In genomic region chr16:25163683-25164082, GRCh38 we compare ENCODE assay signal across 37 cellular contexts. TPM values are rescaled to one million over a fixed set of nuclear protein-coding genes. Genes with fewer than 3 reads are reported as not detected.
"Had no signal": no experiment of that assay in that cellular context is flagged by ENCODE, and none has a peak within 500 bp of the region (broad histone marks: within the 10 kb centered on the region; RNA-seq: fewer than 3 reads in every experiment).

No MANE protein-coding gene starts in this region.

- H3K9me3 ChIP-seq: adrenal gland, body of pancreas, breast epithelium had no signal

- DNase-seq: activated B cell treated with CpG ODN at 0.5 μM for 24 hours; activated CD4-positive, alpha-beta memory T cell treated with anti-CD3 and anti-CD28 coated beads for 36 hours; activated CD4-positive, alpha-beta T cell treated with anti-CD3 and anti-CD28 coated beads for 4 hours; activated CD4-positive, alpha-beta T cell treated with anti-CD3 and anti-CD28 coated beads, Interleukin-2, amount 10 ng/mL, durations not matched to agents 24 days and 14 days; activated CD4-positive, CD25-positive, alpha-beta regulatory T cell treated with anti-CD3 and anti-CD28 coated beads, Interleukin-2, amount 50 U/mL, for 72 hours; activated CD8-positive, alpha-beta memory T cell treated with anti-CD3 and anti-CD28 coated beads, Interleukin-2, amount 50 U/mL, for 4 hours; activated CD8-positive, alpha-beta T cell treated with anti-CD3 and anti-CD28 coated beads for 36 hours; activated effector memory CD4-positive, alpha-beta T cell treated with anti-CD3 and anti-CD28 coated beads, Interleukin-2, amount 50 U/mL, for 16 hours; activated gamma-delta T cell treated with Interleukin-2 at 50 U/mL for 16 hours; activated naive CD4-positive, alpha-beta T cell; activated naive CD4-positive, alpha-beta T cell treated with anti-CD3 and anti-CD28 coated beads for 36 hours; activated naive CD4-positive, alpha-beta T cell treated with anti-CD3 and anti-CD28 coated beads, Interleukin-2, amount 50 U/mL, for 16 hours; activated naive CD8-positive, alpha-beta T cell treated with anti-CD3 and anti-CD28 coated beads for 36 hours; activated T-cell treated with anti-CD3 and anti-CD28 coated beads for 4 hours; activated T-cell treated with anti-CD3 and anti-CD28 coated beads, Interleukin-2, amount 50 U/mL, for 1 hour; activated T-cell treated with anti-CD3 and anti-CD28 coated beads, Interleukin-2, amount 50 U/mL, for 4 hours; activated T-cell treated with anti-CD3 and anti-CD28 coated beads, Interleukin-2, amount 50 U/mL, for 72 hours; adrenal gland; amniotic stem cell; aorta; body of pancreas; brain microvascular endothelial cell; central memory CD4-positive, alpha-beta T cell; SW 1271; T-helper 1 cell; T-helper 2 cell; T-helper 9 cell had no signal

- H3K4me1 ChIP-seq: breast epithelium had no signal

- H3K9me3 Mint-ChIP-seq: activated B cell treated with CpG ODN at 0.5 μM for 24 hours; activated CD4-positive, alpha-beta memory T cell treated with anti-CD3 and anti-CD28 coated beads for 36 hours; activated CD4-positive, alpha-beta T cell treated with anti-CD3 and anti-CD28 coated beads, Interleukin-2, amount 10 ng/mL, durations not matched to agents 24 days and 14 days; activated CD8-positive, alpha-beta T cell treated with anti-CD3 and anti-CD28 coated beads for 36 hours; activated naive CD4-positive, alpha-beta T cell treated with anti-CD3 and anti-CD28 coated beads for 36 hours; activated naive CD4-positive, alpha-beta T cell treated with anti-CD3 and anti-CD28 coated beads, Interleukin-2, amount 50 U/mL, for 72 hours; activated naive CD8-positive, alpha-beta T cell treated with anti-CD3 and anti-CD28 coated beads for 36 hours; activated T-cell treated with anti-CD3 and anti-CD28 coated beads, Interleukin-2, amount 50 U/mL, for 4 hours; activated T-cell treated with anti-CD3 and anti-CD28 coated beads, Interleukin-2, amount 50 U/mL, for 72 hours; activated T-helper 1 cell treated with anti-CD3 and anti-CD28 coated beads, Interleukin-12 subunit alpha, Interleukin-12 subunit beta, Interleukin-2, Interleukin-4 antibody, amounts not matched to agents 30 ng/mL and 10 ng/mL and 1 ng/mL, durations not matched to agents 14 hours and 24 hours and 36 hours; activated T-helper 17 cell treated with anti-CD3 and anti-CD28 coated beads, Interleukin-2, amount 50 U/mL, for 72 hours; T-helper 1 cell treated with Interleukin-12 subunit alpha and Interleukin-12 subunit beta and Interleukin-4 antibody, amounts not matched to agents 30 μg/mL and 1 μg/mL, for 36 hours; T-helper 2 cell treated with Interferon-gamma antibody and Interleukin-4, amounts not matched to agents 5 μg/mL and 100 μg/mL, for 36 hours had no signal

- H3K27ac ChIP-seq: adrenal gland, body of pancreas, brain microvascular endothelial cell, breast epithelium, VCaP had no signal

- ATAC-seq: activated CD8-positive, alpha-beta T cell treated with anti-CD3 and anti-CD28 coated beads for 36 hours; activated naive CD4-positive, alpha-beta T cell treated with anti-CD3 and anti-CD28 coated beads, Interleukin-2, amount 50 U/mL, for 72 hours; activated T-cell treated with anti-CD3 and anti-CD28 coated beads, Interleukin-2, amount 50 U/mL, for 4 hours; activated T-cell treated with anti-CD3 and anti-CD28 coated beads, Interleukin-2, amount 50 U/mL, for 72 hours; activated T-helper 17 cell treated with anti-CD3 and anti-CD28 coated beads, Interleukin-2, amount 50 U/mL, for 72 hours; body of pancreas had no signal

- H3K27me3 ChIP-seq: adrenal gland, body of pancreas, brain microvascular endothelial cell, breast epithelium had no signal

- H3K4me1 Mint-ChIP-seq: activated B cell treated with CpG ODN at 0.5 μM for 24 hours; activated CD4-positive, alpha-beta T cell treated with anti-CD3 and anti-CD28 coated beads, Interleukin-2, amount 10 ng/mL, durations not matched to agents 24 days and 14 days; activated naive CD8-positive, alpha-beta T cell treated with anti-CD3 and anti-CD28 coated beads for 36 hours; activated T-helper 17 cell treated with anti-CD3 and anti-CD28 coated beads, Interleukin-2, amount 50 U/mL, for 72 hours had no signal

- H3K4me3 Mint-ChIP-seq: activated B cell treated with CpG ODN at 0.5 μM for 24 hours; activated CD4-positive, alpha-beta memory T cell treated with anti-CD3 and anti-CD28 coated beads for 36 hours; activated CD4-positive, alpha-beta T cell treated with anti-CD3 and anti-CD28 coated beads, Interleukin-2, amount 10 ng/mL, durations not matched to agents 24 days and 14 days; activated CD8-positive, alpha-beta T cell treated with anti-CD3 and anti-CD28 coated beads for 36 hours; activated naive CD4-positive, alpha-beta T cell treated with anti-CD3 and anti-CD28 coated beads for 36 hours; activated naive CD8-positive, alpha-beta T cell treated with anti-CD3 and anti-CD28 coated beads for 36 hours; activated T-cell treated with anti-CD3 and anti-CD28 coated beads, Interleukin-2, amount 50 U/mL, for 4 hours; activated T-cell treated with anti-CD3 and anti-CD28 coated beads, Interleukin-2, amount 50 U/mL, for 72 hours; activated T-helper 1 cell treated with anti-CD3 and anti-CD28 coated beads, Interleukin-12 subunit alpha, Interleukin-12 subunit beta, Interleukin-2, Interleukin-4 antibody, amounts not matched to agents 30 ng/mL and 10 ng/mL and 1 ng/mL, durations not matched to agents 14 hours and 24 hours and 36 hours; activated T-helper 17 cell treated with anti-CD3 and anti-CD28 coated beads, Interleukin-2, amount 50 U/mL, for 72 hours; T-helper 1 cell treated with Interleukin-12 subunit alpha and Interleukin-12 subunit beta and Interleukin-4 antibody, amounts not matched to agents 30 μg/mL and 1 μg/mL, for 36 hours; T-helper 2 cell treated with Interferon-gamma antibody and Interleukin-4, amounts not matched to agents 5 μg/mL and 100 μg/mL, for 36 hours had no signal

- H3K27me3 Mint-ChIP-seq: activated B cell treated with CpG ODN at 0.5 μM for 24 hours; activated CD4-positive, alpha-beta memory T cell treated with anti-CD3 and anti-CD28 coated beads for 36 hours; activated CD4-positive, alpha-beta T cell treated with anti-CD3 and anti-CD28 coated beads, Interleukin-2, amount 10 ng/mL, durations not matched to agents 24 days and 14 days; activated CD8-positive, alpha-beta T cell treated with anti-CD3 and anti-CD28 coated beads for 36 hours; activated naive CD8-positive, alpha-beta T cell treated with anti-CD3 and anti-CD28 coated beads for 36 hours; activated T-helper 17 cell treated with anti-CD3 and anti-CD28 coated beads, Interleukin-2, amount 50 U/mL, for 72 hours had no signal

- H3K4me3 ChIP-seq: adrenal gland, body of pancreas, breast epithelium had no signal

- H3K27ac Mint-ChIP-seq: activated B cell treated with CpG ODN at 0.5 μM for 24 hours; activated CD4-positive, alpha-beta memory T cell treated with anti-CD3 and anti-CD28 coated beads for 36 hours; activated CD4-positive, alpha-beta T cell treated with anti-CD3 and anti-CD28 coated beads, Interleukin-2, amount 10 ng/mL, durations not matched to agents 24 days and 14 days; activated CD8-positive, alpha-beta T cell treated with anti-CD3 and anti-CD28 coated beads for 36 hours; activated naive CD4-positive, alpha-beta T cell treated with anti-CD3 and anti-CD28 coated beads for 36 hours; activated naive CD8-positive, alpha-beta T cell treated with anti-CD3 and anti-CD28 coated beads for 36 hours; activated T-cell treated with anti-CD3 and anti-CD28 coated beads, Interleukin-2, amount 50 U/mL, for 72 hours; activated T-helper 1 cell treated with anti-CD3 and anti-CD28 coated beads, Interleukin-12 subunit alpha, Interleukin-12 subunit beta, Interleukin-2, Interleukin-4 antibody, amounts not matched to agents 30 ng/mL and 10 ng/mL and 1 ng/mL, durations not matched to agents 14 hours and 24 hours and 36 hours; activated T-helper 17 cell treated with anti-CD3 and anti-CD28 coated beads, Interleukin-2, amount 50 U/mL, for 72 hours; T-helper 1 cell treated with Interleukin-12 subunit alpha and Interleukin-12 subunit beta and Interleukin-4 antibody, amounts not matched to agents 30 μg/mL and 1 μg/mL, for 36 hours; T-helper 2 cell treated with Interferon-gamma antibody and Interleukin-4, amounts not matched to agents 5 μg/mL and 100 μg/mL, for 36 hours had no signal

RNA-seq across cellular contexts. Expression of gene AQP8, which starts 53.1 kb away (rescaled TPM):
- total RNA-seq: activated B cell treated with CpG ODN at 0.5 μM for 24 hours; activated CD4-positive, alpha-beta memory T cell treated with anti-CD3 and anti-CD28 coated beads for 36 hours; activated CD4-positive, alpha-beta T cell treated with anti-CD3 and anti-CD28 coated beads, Interleukin-2, amount 10 ng/mL, durations not matched to agents 24 days and 14 days; activated CD8-positive, alpha-beta memory T cell treated with anti-CD3 and anti-CD28 coated beads for 36 hours; activated CD8-positive, alpha-beta T cell treated with anti-CD3 and anti-CD28 coated beads for 36 hours; activated naive CD4-positive, alpha-beta T cell treated with anti-CD3 and anti-CD28 coated beads for 36 hours; activated naive CD4-positive, alpha-beta T cell treated with anti-CD3 and anti-CD28 coated beads, Interleukin-2, amount 50 U/mL, for 72 hours; activated naive CD8-positive, alpha-beta T cell treated with anti-CD3 and anti-CD28 coated beads for 36 hours; activated T-helper 1 cell treated with anti-CD3 and anti-CD28 coated beads, Interleukin-12 subunit alpha, Interleukin-12 subunit beta, Interleukin-2, Interleukin-4 antibody, amounts not matched to agents 30 ng/mL and 10 ng/mL and 1 ng/mL, durations not matched to agents 14 hours and 24 hours and 36 hours; activated T-helper 17 cell treated with anti-CD3 and anti-CD28 coated beads, Interleukin-2, amount 50 U/mL, for 72 hours; aorta; astrocyte; cardiac septum had no signal
